11 cellular contexts compared by ENCODE assay signal in the genomic region with DNA sequence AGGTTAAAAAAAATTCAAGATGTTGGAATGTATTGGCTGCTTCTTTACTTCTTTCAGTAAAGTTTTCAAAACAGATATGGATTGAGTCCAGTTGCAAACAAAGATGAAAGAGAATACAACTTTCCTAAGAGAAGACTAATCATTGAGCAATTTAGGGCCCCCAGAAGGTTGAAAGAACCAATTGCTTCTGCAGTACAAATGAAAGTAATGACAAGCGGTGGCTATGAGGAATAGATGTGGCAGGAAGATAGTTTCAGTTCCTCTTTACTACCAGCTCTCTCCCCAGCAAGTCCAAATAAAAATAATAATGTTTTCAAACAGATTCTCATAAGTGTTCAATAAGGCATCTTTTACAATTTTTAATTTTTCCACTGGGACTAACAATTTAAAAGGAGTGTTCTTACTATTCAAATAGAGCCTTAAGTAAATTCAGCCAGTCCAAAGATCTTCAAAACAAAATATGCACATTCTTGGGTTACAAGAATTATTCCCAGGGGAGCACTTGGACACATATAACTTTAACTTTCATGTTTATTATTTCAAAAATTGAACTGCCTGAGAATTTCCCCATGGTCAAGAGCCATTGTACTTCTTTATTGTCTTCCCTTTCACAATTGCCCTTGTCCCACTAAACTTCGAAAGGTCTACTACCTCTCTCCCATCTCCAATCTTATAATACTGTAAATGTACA.
DNase-seq lines count a peak whose midpoint lies in the region; ATAC-seq and TF ChIP-seq lines count a peak whose summit lies in the region.
"Had no signal": no experiment of that assay in that cellular context is flagged by ENCODE, and none has a peak within 500 bp of the region (broad histone marks: within the 10 kb centered on the region; RNA-seq: fewer than 3 reads in every experiment).

No MANE protein-coding gene starts in this region.

- no peak for TF ChIP-seq POLR2A in uterus (IDR thresholded peaks at IDR 0.05)

- H3K4me1 ChIP-seq in subcutaneous abdominal adipose tissue (ENCODE audit: control insufficient read depth in 5 of 5, insufficient read depth in 5 of 5, low read length in 5 of 5) (peaks cover 0 to 15% (median 11%) of the 10 kb centered on the region in 5 donors), uterus (no peaks in the 10 kb centered on the region)
- H3K4me1 ChIP-seq: A549 had no signal

- TF ChIP-seq CTCF in uterus (IDR thresholded peaks at IDR 0.05), result no peak

- peak; percentile 12 for DNase-seq in SKM-1 treated with dmso at 0.1 percent for 144 hours (lab: John Stamatoyannopoulos, UW; ENCODE audit: unreplicated experiment)
- DNase-seq in SKM-1 (lab: John Stamatoyannopoulos, UW; ENCODE audit: unreplicated experiment), result no peak
- peak; percentile 91 for DNase-seq in NOMO-1 treated with DMSO at 0.1 percent for 48 hours (lab: John Stamatoyannopoulos, UW; ENCODE audit: unreplicated experiment)
- no peak for DNase-seq in uterus
- no peak for DNase-seq in stimulated activated CD8-positive, alpha-beta memory T cell treated with anti-CD3 and anti-CD28 coated beads, Interleukin-4, amount 100 ng/mL, for 48 hours
- no peak for DNase-seq in NCI-H345 (lab: John Stamatoyannopoulos, UW)
- DNase-seq: activated CD4-positive, alpha-beta T cell treated with anti-CD3 and anti-CD28 coated beads for 4 hours; central memory CD4-positive, alpha-beta T cell had no signal

- no peaks in the 10 kb centered on the region for H3K9me3 ChIP-seq in subcutaneous abdominal adipose tissue (ENCODE audit: control insufficient read depth in 5 of 5, low read length in 5 of 5)
- no peaks in the 10 kb centered on the region for H3K9me3 ChIP-seq in uterus
- H3K9me3 ChIP-seq: A549 had no signal

- intact Hi-C loops in uterus (cut with DNase I; ENCODE audit: low total_unique reads), result no loop called here

- H3K36me3 ChIP-seq in subcutaneous abdominal adipose tissue (ENCODE audit: control insufficient read depth in 5 of 5, insufficient read depth in 5 of 5, low read length in 5 of 5), result no peaks in the 10 kb centered on the region
- no peaks in the 10 kb centered on the region for H3K36me3 ChIP-seq in uterus

- H3K4me3 ChIP-seq in subcutaneous abdominal adipose tissue (ENCODE audit: low read depth in 1 of 5, low read length in 5 of 5) (no peak overlapping the region), uterus (no peak overlapping the region)
- H3K4me3 ChIP-seq: A549 had no signal

- H3K27ac ChIP-seq in subcutaneous abdominal adipose tissue (ENCODE audit: low read depth, low read length), result peak overlapping the region; percentile 18
- no peak overlapping the region for H3K27ac ChIP-seq in uterus
- H3K27ac ChIP-seq: A549 had no signal

- ATAC-seq in HG02973 (IDR thresholded peaks at IDR 0.05; ENCODE audit: unreplicated experiment), result peak; percentile 100
- ATAC-seq: A549 had no signal

- H3K27me3 ChIP-seq in subcutaneous abdominal adipose tissue (ENCODE audit: control insufficient read depth in 5 of 5, insufficient read depth in 4 of 5, low read length in 5 of 5) (no peaks in the 10 kb centered on the region), uterus (no peaks in the 10 kb centered on the region)

- H3K9ac ChIP-seq in subcutaneous abdominal adipose tissue (ENCODE audit: low read length in 5 of 5), result no peak overlapping the region

Comparison
In these comparisons a context has a peak if more than half of its experiments do, and no peak if none do; other contexts are left out.
1. DNase-seq: peak in SKM-1 treated with dmso at 0.1 percent for 144 hours (single experiment) and NOMO-1 treated with DMSO at 0.1 percent for 48 hours (single experiment); none in SKM-1 (single experiment), uterus (0 of 2), stimulated activated CD8-positive, alpha-beta memory T cell treated with anti-CD3 and anti-CD28 coated beads, Interleukin-4, amount 100 ng/mL, for 48 hours (single experiment) and NCI-H345 (single experiment).